In genomic region chr2:134727385-134727784, GRCh38 we compare ENCODE assay signal across 15 cellular contexts. TPM values are rescaled to one million over a fixed set of nuclear protein-coding genes. Genes with fewer than 3 reads are reported as not detected.
A peak's percentile ranks its signal among the peaks of the same experiment; 100 is the strongest.
DNase-seq lines count a peak whose midpoint lies in the region; FAIRE-seq and TF ChIP-seq lines count a peak whose summit lies in the region.
"Had no signal": no experiment of that assay in that cellular context is flagged by ENCODE, and none has a peak within 500 bp of the region (broad histone marks: within the 10 kb centered on the region; RNA-seq: fewer than 3 reads in every experiment).

No MANE protein-coding gene starts in this region.

- TF ChIP-seq CTCF in bronchial epithelial cell (IDR thresholded peaks at IDR 0.05; ENCODE audit: insufficient read depth, low read length, severe bottlenecking) (no peak), testis (IDR thresholded peaks at IDR 0.05) (no peak), D721Med (IDR thresholded peaks at IDR 0.05; ENCODE audit: insufficient read depth, missing control alignments) (no peak), prostate gland (IDR thresholded peaks at IDR 0.05) (no peak)

- FAIRE-seq in bronchial epithelial cell (lab: Jason Lieb, UNC) (no peak), D721Med (lab: Jason Lieb, UNC) (no peak)
- FAIRE-seq: GM18507 had no signal

- no peak overlapping the region for H3K4me3 ChIP-seq in bronchial epithelial cell (ENCODE audit: low read depth, low read length)
- no peak overlapping the region for H3K4me3 ChIP-seq in testis
- H3K4me3 ChIP-seq in prostate gland: no peak overlapping the region
- H3K4me3 ChIP-seq: psoas muscle had no signal

- TF ChIP-seq POLR2A in testis (IDR thresholded peaks at IDR 0.05) (no peak), prostate gland (IDR thresholded peaks at IDR 0.05) (no peak)

- H3K27ac ChIP-seq in testis: peak overlapping the region; percentile 39 to 55
- H3K27ac ChIP-seq in prostate gland: no peak overlapping the region
- H3K27ac ChIP-seq: psoas muscle had no signal

- no peaks in the 10 kb centered on the region for H3K27me3 ChIP-seq in bronchial epithelial cell (ENCODE audit: control insufficient read depth, insufficient read depth, low read length)
- no peaks in the 10 kb centered on the region for H3K27me3 ChIP-seq in testis
- no peaks in the 10 kb centered on the region for H3K27me3 ChIP-seq in prostate gland (replicated peaks; ENCODE audit: insufficient read depth)

- DNase-seq in OCI-M1 (lab: John Stamatoyannopoulos, UW) (peak; percentile 57), bronchial epithelial cell (ENCODE audit: low read depth) (peak; percentile 29), kidney glomerular epithelial cell (lab: John Stamatoyannopoulos, UW) (peak; percentile 95), testis (peak; percentile 71), D721Med (ENCODE audit: insufficient read length, low spot score) (no peak), prostate gland (ENCODE audit: low spot score) (no peak)
- DNase-seq in stimulated activated CD4-positive, alpha-beta T cell treated with anti-CD3 and anti-CD28 coated beads, Interleukin-12 subunit alpha, Interleukin-12 subunit beta, amount 100 ng/mL, for 4 hours: no peak
- DNase-seq: activated CD8-positive, alpha-beta memory T cell treated with anti-CD3 and anti-CD28 coated beads, Interleukin-2, amount 50 U/mL, for 4 hours; CD4-positive, CD25-positive, alpha-beta regulatory T cell; GF-D8; NCI-H1092; NCI-H2171 treated with DMSO at 0.1 percent for 48 hours; psoas muscle; stimulated activated CD4-positive, alpha-beta T cell treated with anti-CD3 and anti-CD28 coated beads, Interleukin-4, amount 100 ng/mL, for 24 hours had no signal

- intact Hi-C loops in testis (cut with DNase I; ENCODE audit: low total_unique reads) (no loop called here), prostate gland (cut with DNase I) (no loop called here)

- H3K9me3 ChIP-seq in testis: no peaks in the 10 kb centered on the region
- no peaks in the 10 kb centered on the region for H3K9me3 ChIP-seq in prostate gland
- H3K9me3 ChIP-seq: psoas muscle had no signal

- WGBS in testis, 2 donors: 29 to 31% methylated on average over 4 of the region's 4 CpGs
- 78% methylated on average over 4 of the region's 4 CpGs for WGBS in prostate gland

- H3K4me1 ChIP-seq in testis (peaks cover 21% of the 10 kb centered on the region), prostate gland (replicated peaks) (no peaks in the 10 kb centered on the region)
- H3K4me1 ChIP-seq: psoas muscle had no signal

- H3K36me3 ChIP-seq in bronchial epithelial cell (ENCODE audit: control insufficient read depth, insufficient read depth, low read length) (no peaks in the 10 kb centered on the region), testis (ENCODE audit: low read depth, missing control alignments) (no peaks in the 10 kb centered on the region), prostate gland (no peaks in the 10 kb centered on the region)

RNA-seq across cellular contexts. Expression of gene TMEM163, which starts 8.6 kb away (rescaled TPM):
- not detected in 2 replicates for total RNA-seq in bronchial epithelial cell
- 10 to 100 TPM; 37.3 to 44.3 TPM for total RNA-seq in testis
- polyA plus RNA-seq in testis (ENCODE audit: insufficient read depth, low read depth, low replicate concordance): 24.0 TPM
- 10 to 100 TPM in 1 of 2 donors, under 1 TPM in 1; 0.55 to 23.1 TPM for total RNA-seq in prostate gland

Comparison
In these comparisons a context has a peak if more than half of its experiments do, and no peak if none do; other contexts are left out.
1. DNase-seq: peak in OCI-M1 (single experiment), bronchial epithelial cell (single experiment), kidney glomerular epithelial cell (single experiment) and testis (single experiment); none in D721Med (single experiment), stimulated activated CD4-positive, alpha-beta T cell treated with anti-CD3 and anti-CD28 coated beads, Interleukin-12 subunit alpha, Interleukin-12 subunit beta, amount 100 ng/mL, for 4 hours (single experiment) and prostate gland (single experiment).
2. H3K27ac ChIP-seq: peak in testis (2 of 2); none in prostate gland (0 of 2).